In genomic region chr1:110630770-110631663, GRCh38 we compare ENCODE assay signal across 8 cellular contexts. TPM values are rescaled to one million over a fixed set of nuclear protein-coding genes. Genes with fewer than 3 reads are reported as not detected.
DNase-seq lines count a peak whose midpoint lies in the region; ATAC-seq and TF ChIP-seq lines count a peak whose summit lies in the region.

No MANE protein-coding gene starts in this region.

- TF ChIP-seq CTCF in HL-60 (IDR thresholded peaks at IDR 0.05; ENCODE audit: insufficient read depth, low read length): peak; percentile 61
- TF ChIP-seq CTCF in natural killer cell (IDR thresholded peaks at IDR 0.05): peak; percentile 86

- no peaks in the 10 kb centered on the region for H3K27me3 Mint-ChIP-seq in activated CD8-positive, alpha-beta memory T cell treated with anti-CD3 and anti-CD28 coated beads, Interleukin-2, amount 10 ng/mL, durations not matched to agents 7 days and 5 days
- peaks cover 0 to 3% of the 10 kb centered on the region in 2 donors for H3K27me3 Mint-ChIP-seq in natural killer cell (ENCODE audit: low read depth in 2 of 2)

- in situ Hi-C loops in Caki2 (cut with HindIII; ENCODE audit: low pct_unique_long_range_greater_than_20kb, low sequenced_read_pairs): no loop called here

- intact Hi-C loops in natural killer cell (cut with micrococcal nuclease): loop anchor here (1.0 to 5.0 kb wide), 2 partner anchors 41 to 135 kb away; partner anchors contain the start of gene KCNA3

- no peaks in the 10 kb centered on the region for H3K9me3 Mint-ChIP-seq in activated CD8-positive, alpha-beta memory T cell treated with anti-CD3 and anti-CD28 coated beads, Interleukin-2, amount 10 ng/mL, durations not matched to agents 7 days and 5 days (ENCODE audit: low read depth)
- H3K9me3 Mint-ChIP-seq in natural killer cell: no peaks in the 10 kb centered on the region

- H3K4me3 ChIP-seq in HL-60 (replicated peaks; ENCODE audit: insufficient read depth, low read length): no peak overlapping the region

- H3K27me3 ChIP-seq in HL-60 (ENCODE audit: insufficient read depth, poor library complexity, severe bottlenecking): no peaks in the 10 kb centered on the region

- no peak overlapping the region for H3K27ac ChIP-seq in HL-60 (replicated peaks)

- H3K27ac Mint-ChIP-seq in activated CD8-positive, alpha-beta memory T cell treated with anti-CD3 and anti-CD28 coated beads, Interleukin-2, amount 10 ng/mL, durations not matched to agents 7 days and 5 days: no peak overlapping the region
- H3K27ac Mint-ChIP-seq in natural killer cell: no peak overlapping the region

- DNase-seq in Caki2 (ENCODE audit: low read depth) (peak; percentile 41), HL-60 (ENCODE audit: low read depth in 1 of 2, low spot score in 1 of 2) (peak in 1 of 2 experiments; percentile 75), NOMO-1 (lab: John Stamatoyannopoulos, UW; ENCODE audit: unreplicated experiment in 2 of 2) (peak; percentile 71 to 84), epidermal melanocyte (ENCODE audit: insufficient read length, low spot score) (peak; percentile 25), natural killer cell (peak; percentile 75)
- DNase-seq in activated CD8-positive, alpha-beta memory T cell treated with anti-CD3 and anti-CD28 coated beads, Interleukin-2, amount 10 ng/mL, durations not matched to agents 7 days and 5 days: peak; percentile 95
- DNase-seq in stimulated activated naive CD8-positive, alpha-beta T cell treated with anti-CD3 and anti-CD28 coated beads, Interleukin-15, Interleukin-2, amounts not matched to agents 100 U/mL and 50 U/mL, for 24 hours: peak; percentile 88

- no peak overlapping the region for H3K4me3 Mint-ChIP-seq in activated CD8-positive, alpha-beta memory T cell treated with anti-CD3 and anti-CD28 coated beads, Interleukin-2, amount 10 ng/mL, durations not matched to agents 7 days and 5 days
- no peak overlapping the region for H3K4me3 Mint-ChIP-seq in natural killer cell

- peaks cover 33% of the 10 kb centered on the region for H3K4me1 Mint-ChIP-seq in activated CD8-positive, alpha-beta memory T cell treated with anti-CD3 and anti-CD28 coated beads, Interleukin-2, amount 10 ng/mL, durations not matched to agents 7 days and 5 days
- peaks cover 16 to 20% of the 10 kb centered on the region in 2 donors for H3K4me1 Mint-ChIP-seq in natural killer cell

- peaks cover 26% of the 10 kb centered on the region for H3K36me3 Mint-ChIP-seq in activated CD8-positive, alpha-beta memory T cell treated with anti-CD3 and anti-CD28 coated beads, Interleukin-2, amount 10 ng/mL, durations not matched to agents 7 days and 5 days
- H3K36me3 Mint-ChIP-seq in natural killer cell: no peaks in the 10 kb centered on the region

- ATAC-seq in GM21367 (IDR thresholded peaks at IDR 0.05; ENCODE audit: unreplicated experiment): peak; percentile 38
- ATAC-seq in activated CD8-positive, alpha-beta memory T cell treated with anti-CD3 and anti-CD28 coated beads, Interleukin-2, amount 10 ng/mL, durations not matched to agents 7 days and 5 days: peak; percentile 84
- peak; percentile 86 to 96 (median 95) for ATAC-seq in natural killer cell
- ATAC-seq in stimulated activated naive CD8-positive, alpha-beta T cell treated with anti-CD3 and anti-CD28 coated beads, Interleukin-15, Interleukin-2, amounts not matched to agents 100 U/mL and 50 U/mL, for 24 hours: peak; percentile 70

- CTCF ChIA-PET in activated CD8-positive, alpha-beta memory T cell treated with anti-CD3 and anti-CD28 coated beads, Interleukin-2, amount 10 ng/mL, durations not matched to agents 7 days and 5 days (lab: Charles Lee): interaction anchor here (0.7 to 4.8 kb wide), 15 partner anchors 9 to 242 kb away, joined by 3 to 53 read pairs (median 10); partner anchors contain the start of genes CD53 and KCNA3

RNA-seq across cellular contexts. Expression of gene KCNA2, which starts 24.9 kb away (rescaled TPM):
- total RNA-seq in Caki2 (2014; rRNA removed; shearing (Covaris generic); ENCODE audit: low replicate concordance): not detected in 2 replicates
- total RNA-seq in activated CD8-positive, alpha-beta memory T cell treated with anti-CD3 and anti-CD28 coated beads, Interleukin-2, amount 10 ng/mL, durations not matched to agents 7 days and 5 days: 1 to 10 TPM; 2.4 to 3.7 TPM
- total RNA-seq in natural killer cell: 1 to 10 TPM in 1 of 3 donors, under 1 TPM in 2; 0.07 to 2.6 (median 0.26) TPM

RNA-seq across cellular contexts. Expression of gene KCNA3, which starts 43.7 kb away (rescaled TPM):
- not detected in 2 replicates for total RNA-seq in Caki2 (2014; rRNA removed; shearing (Covaris generic); ENCODE audit: low replicate concordance)
- 10 to 100 TPM; 59.8 to 95.2 TPM for total RNA-seq in activated CD8-positive, alpha-beta memory T cell treated with anti-CD3 and anti-CD28 coated beads, Interleukin-2, amount 10 ng/mL, durations not matched to agents 7 days and 5 days
- 10 to 100 TPM; 19.7 to 36.2 (median 30.3) TPM for total RNA-seq in natural killer cell

Comparison
In these comparisons a context has a peak if more than half of its experiments do, and no peak if none do; other contexts are left out.
1. ATAC-seq: peak in every context shown above with its lines; median percentile 95 in natural killer cell; 84 in activated CD8-positive, alpha-beta memory T cell treated with anti-CD3 and anti-CD28 coated beads, Interleukin-2, amount 10 ng/mL, durations not matched to agents 7 days and 5 days; 70 in stimulated activated naive CD8-positive, alpha-beta T cell treated with anti-CD3 and anti-CD28 coated beads, Interleukin-15, Interleukin-2, amounts not matched to agents 100 U/mL and 50 U/mL, for 24 hours; 38 in GM21367.
2. RNA of gene KCNA3, which starts 43.7 kb away (total RNA-seq): 59.8 to 95.2 TPM in activated CD8-positive, alpha-beta memory T cell treated with anti-CD3 and anti-CD28 coated beads, Interleukin-2, amount 10 ng/mL, durations not matched to agents 7 days and 5 days and 19.7 to 36.2 TPM in natural killer cell; not detected in Caki2; every median in the first group is over 10 times any median in the second.